Comparison of ENCODE assay signal across 17 cellular contexts in genomic region chr6:72420409-72420808, GRCh38.
DNase-seq lines count a peak whose midpoint lies in the region; ATAC-seq and TF ChIP-seq lines count a peak whose summit lies in the region.
"Had no signal": no experiment of that assay in that cellular context is flagged by ENCODE, and none has a peak within 500 bp of the region (broad histone marks: within the 10 kb centered on the region; RNA-seq: fewer than 3 reads in every experiment).

No MANE protein-coding gene starts in this region.

- CTCF ChIA-PET in PC-3 (lab: Charles Lee): no interaction called here

- H3F3A ChIP-seq in PC-3 (ENCODE audit: low read length, unreplicated experiment): no peaks in the 10 kb centered on the region

- peaks cover 14% of the 10 kb centered on the region for H3K27me3 Mint-ChIP-seq in stimulated activated memory B cell treated with anti-CD40 and anti-IgM and Interleukin-4, amounts not matched to agents 10 μg/mL and 1 μg/mL and 100 μg/mL, for 72 hours

- no peak overlapping the region for H3K4me3 Mint-ChIP-seq in stimulated activated memory B cell treated with anti-CD40 and anti-IgM and Interleukin-4, amounts not matched to agents 10 μg/mL and 1 μg/mL and 100 μg/mL, for 72 hours

- peak overlapping the region; percentile 43 for H3K27ac ChIP-seq in angular gyrus (ENCODE audit: low read depth, low read length)
- no peak overlapping the region for H3K27ac ChIP-seq in PC-3 (ENCODE audit: low read length)
- no peak overlapping the region for H3K27ac ChIP-seq in coronary artery
- H3K27ac ChIP-seq: BLaER1 treated with 17β-estradiol and CSF1 and Interleukin-3, amounts not matched to agents 10 nM and 100 nM; HL-60 had no signal

- DNase-seq in Daoy (ENCODE audit: low read depth): peak; percentile 61
- no peak for DNase-seq in PC-3
- no peak for DNase-seq in coronary artery (ENCODE audit: low spot score)
- DNase-seq: DMS79 treated with DMSO at 0.1 percent for 48 hours, Karpas-422, NCI-H1417 treated with DMSO at 0.1 percent for 48 hours, NCI-H187 treated with DMSO at 0.1 percent for 48 hours, NCI-H2171 treated with DMSO at 0.1 percent for 48 hours, NCI-H446, NCI-H526 treated with DMSO at 0.1 percent for 48 hours had no signal

- H3K4me1 Mint-ChIP-seq in stimulated activated memory B cell treated with anti-CD40 and anti-IgM and Interleukin-4, amounts not matched to agents 10 μg/mL and 1 μg/mL and 100 μg/mL, for 72 hours: peaks cover 10% of the 10 kb centered on the region

- no peak overlapping the region for H2AFZ ChIP-seq in PC-3 (ENCODE audit: low read length)

- no peaks in the 10 kb centered on the region for H3K79me2 ChIP-seq in PC-3 (ENCODE audit: low read length)

- no peaks in the 10 kb centered on the region for H3K27me3 ChIP-seq in PC-3 (ENCODE audit: low read length)
- H3K27me3 ChIP-seq: BLaER1 treated with 17β-estradiol and CSF1 and Interleukin-3, amounts not matched to agents 10 nM and 100 nM had no signal

- H3K9ac ChIP-seq in PC-3 (ENCODE audit: low read length): no peak overlapping the region
- H3K9ac ChIP-seq: BLaER1 treated with 17β-estradiol and CSF1 and Interleukin-3, amounts not matched to agents 10 nM and 100 nM had no signal

- H3K4me2 ChIP-seq in PC-3 (ENCODE audit: low read length): no peak overlapping the region

- intact Hi-C loops in PC-3 (cut with micrococcal nuclease): no loop called here

- TF ChIP-seq CTCF in PC-3 (conservative IDR thresholded peaks at IDR 0.05; ENCODE audit: low read depth, low read length): no peak
- no peak for TF ChIP-seq CTCF in coronary artery (IDR thresholded peaks at IDR 0.05)

- H3K4me3 ChIP-seq in PC-3 (ENCODE audit: low read length): no peak overlapping the region
- no peak overlapping the region for H3K4me3 ChIP-seq in coronary artery
- H3K4me3 ChIP-seq: BLaER1 treated with 17β-estradiol and CSF1 and Interleukin-3, amounts not matched to agents 10 nM and 100 nM had no signal

- H3K36me3 ChIP-seq in PC-3 (ENCODE audit: low read depth, low read length): no peaks in the 10 kb centered on the region
- H3K36me3 ChIP-seq: BLaER1 treated with 17β-estradiol and CSF1 and Interleukin-3, amounts not matched to agents 10 nM and 100 nM had no signal

- H3K27ac Mint-ChIP-seq in stimulated activated memory B cell treated with anti-CD40 and anti-IgM and Interleukin-4, amounts not matched to agents 10 μg/mL and 1 μg/mL and 100 μg/mL, for 72 hours: no peak overlapping the region

- H3K36me3 Mint-ChIP-seq in stimulated activated memory B cell treated with anti-CD40 and anti-IgM and Interleukin-4, amounts not matched to agents 10 μg/mL and 1 μg/mL and 100 μg/mL, for 72 hours: no peaks in the 10 kb centered on the region

- POLR2A ChIA-PET in PC-3 (lab: Charles Lee; ENCODE audit: unreplicated experiment): no interaction called here

- no TSS peak for BruUV-seq in PC-3 (replicated peaks; lab: Mats Ljungman, UMichigan)

- ATAC-seq in HG02798 (IDR thresholded peaks at IDR 0.05; ENCODE audit: poor library complexity, unreplicated experiment) (peak; percentile 32), HG03139 (IDR thresholded peaks at IDR 0.05; ENCODE audit: unreplicated experiment) (no peak), PC-3 (no peak)
- ATAC-seq in stimulated activated memory B cell treated with anti-CD40 and anti-IgM and Interleukin-4, amounts not matched to agents 10 μg/mL and 1 μg/mL and 100 μg/mL, for 72 hours: peak; percentile 48
- ATAC-seq: Right ventricle myocardium inferior had no signal

- no peaks in the 10 kb centered on the region for H3K9me2 ChIP-seq in PC-3 (replicated peaks; ENCODE audit: low read length)

- H3K9me3 ChIP-seq in PC-3 (ENCODE audit: low read length): no peaks in the 10 kb centered on the region
- H3K9me3 ChIP-seq: BLaER1 treated with 17β-estradiol and CSF1 and Interleukin-3, amounts not matched to agents 10 nM and 100 nM had no signal

- H3K9me3 Mint-ChIP-seq in stimulated activated memory B cell treated with anti-CD40 and anti-IgM and Interleukin-4, amounts not matched to agents 10 μg/mL and 1 μg/mL and 100 μg/mL, for 72 hours: no peaks in the 10 kb centered on the region

- no peaks in the 10 kb centered on the region for H4K20me1 ChIP-seq in PC-3 (ENCODE audit: low read length)
- H4K20me1 ChIP-seq: BLaER1 treated with 17β-estradiol and CSF1 and Interleukin-3, amounts not matched to agents 10 nM and 100 nM had no signal

- H3K4me1 ChIP-seq in PC-3 (ENCODE audit: insufficient read depth, low read length): no peaks in the 10 kb centered on the region
- H3K4me1 ChIP-seq: BLaER1 treated with 17β-estradiol and CSF1 and Interleukin-3, amounts not matched to agents 10 nM and 100 nM had no signal

Comparison
In these comparisons a context has a peak if more than half of its experiments do, and no peak if none do; other contexts are left out.
1. ATAC-seq: peak in HG02798 (single experiment) and stimulated activated memory B cell treated with anti-CD40 and anti-IgM and Interleukin-4, amounts not matched to agents 10 μg/mL and 1 μg/mL and 100 μg/mL, for 72 hours (single experiment); none in HG03139 (single experiment) and PC-3 (single experiment).